19 cellular contexts compared by ENCODE assay signal in the genomic region with DNA sequence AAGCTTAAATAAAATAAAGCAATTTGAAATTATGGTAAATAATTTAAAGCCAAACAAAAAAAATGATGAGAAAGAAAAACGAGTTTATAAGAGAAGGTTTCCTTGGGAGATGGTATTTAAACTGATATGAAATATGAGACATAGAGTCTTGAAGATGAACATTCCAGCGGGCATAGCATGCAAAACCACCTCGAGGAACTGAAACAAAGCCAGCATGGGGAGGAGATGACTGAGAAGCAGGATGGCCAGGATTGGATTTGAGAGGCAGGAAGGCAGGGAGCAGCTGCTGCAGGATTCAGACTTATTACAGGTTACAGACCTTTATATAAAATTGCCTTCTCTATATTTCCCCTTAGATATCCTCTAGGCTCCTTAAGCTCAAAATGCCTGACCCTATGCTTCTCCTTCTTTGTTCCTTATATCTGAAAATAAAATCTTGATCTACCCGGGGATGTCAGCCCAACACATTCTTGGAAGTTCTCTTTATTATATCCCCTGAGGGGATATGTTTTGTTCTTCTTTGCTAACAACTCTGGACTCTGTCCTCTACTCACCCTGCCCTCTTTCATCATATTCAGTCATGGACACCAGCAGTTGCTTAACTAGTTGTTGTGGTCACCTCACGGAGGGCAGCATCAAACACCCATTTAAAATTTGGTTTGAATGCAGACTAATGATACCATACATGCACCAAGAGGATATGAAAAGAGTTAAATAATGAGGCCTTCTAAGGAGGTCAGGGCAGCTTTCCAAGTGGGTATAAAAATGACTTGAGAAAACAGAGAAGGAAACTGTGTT.
A peak's percentile ranks its signal among the peaks of the same experiment; 100 is the strongest.
DNase-seq lines count a peak whose midpoint lies in the region; ATAC-seq, FAIRE-seq and TF ChIP-seq lines count a peak whose summit lies in the region.
"Had no signal": no experiment of that assay in that cellular context is flagged by ENCODE, and none has a peak within 500 bp of the region (broad histone marks: within the 10 kb centered on the region; RNA-seq: fewer than 3 reads in every experiment).

No MANE protein-coding gene starts in this region.

- H3K27ac ChIP-seq in GM23338 (ENCODE audit: low read depth) = no peak overlapping the region
- H3K27ac ChIP-seq in astrocyte (ENCODE audit: low read depth, low read length) = no peak overlapping the region
- peak overlapping the region; percentile 60 for H3K27ac ChIP-seq in neutrophil

- no peak for FAIRE-seq in astrocyte (lab: Jason Lieb, UNC)
- FAIRE-seq: frontal cortex had no signal

- no peak overlapping the region for H3K4me3 Mint-ChIP-seq in GM23338
- H3K4me3 Mint-ChIP-seq in astrocyte (ENCODE audit: unreplicated experiment) = no peak overlapping the region
- H3K4me3 Mint-ChIP-seq: endodermal cell had no signal

- H3K27me3 ChIP-seq in GM23338 (ENCODE audit: insufficient read depth) = no peaks in the 10 kb centered on the region
- H3K27me3 ChIP-seq in astrocyte (ENCODE audit: insufficient read depth, low read length) = no peaks in the 10 kb centered on the region
- H3K27me3 ChIP-seq in neutrophil = no peaks in the 10 kb centered on the region
- H3K27me3 ChIP-seq: BE2C had no signal

- no peaks in the 10 kb centered on the region for H3K79me2 ChIP-seq in GM23338 (replicated peaks; ENCODE audit: insufficient read depth)
- H3K79me2 ChIP-seq in astrocyte (ENCODE audit: insufficient read depth, low read length) = no peaks in the 10 kb centered on the region

- H3K9me3 ChIP-seq in astrocyte (ENCODE audit: insufficient read depth, low read depth, low read length) = no peaks in the 10 kb centered on the region
- H3K9me3 ChIP-seq in neutrophil = no peaks in the 10 kb centered on the region
- H3K9me3 ChIP-seq: BE2C had no signal

- no peaks in the 10 kb centered on the region for H3K4me1 Mint-ChIP-seq in GM23338
- H3K4me1 Mint-ChIP-seq in astrocyte (ENCODE audit: low read depth, unreplicated experiment) = peaks cover 2% of the 10 kb centered on the region
- H3K4me1 Mint-ChIP-seq: endodermal cell had no signal

- no peaks in the 10 kb centered on the region for H3K9me3 Mint-ChIP-seq in GM23338
- no peaks in the 10 kb centered on the region for H3K9me3 Mint-ChIP-seq in astrocyte (ENCODE audit: unreplicated experiment)
- H3K9me3 Mint-ChIP-seq: activated T-helper 2 cell treated with anti-CD3 and anti-CD28 coated beads, Interferon-gamma antibody, Interleukin-2, Interleukin-4, amounts not matched to agents 10 μg/mL and 5 μg/mL and 100 μg/mL, durations not matched to agents 14 hours and 24 hours and 36 hours; endodermal cell had no signal

- no peak for ATAC-seq in GM23338
- ATAC-seq: left colon had no signal

- H3K27ac Mint-ChIP-seq in GM23338 = no peak overlapping the region
- no peak overlapping the region for H3K27ac Mint-ChIP-seq in astrocyte (ENCODE audit: unreplicated experiment)
- H3K27ac Mint-ChIP-seq: activated T-helper 2 cell treated with anti-CD3 and anti-CD28 coated beads, Interferon-gamma antibody, Interleukin-2, Interleukin-4, amounts not matched to agents 10 μg/mL and 5 μg/mL and 100 μg/mL, durations not matched to agents 14 hours and 24 hours and 36 hours; endodermal cell had no signal

- no peak overlapping the region for H3K4me2 ChIP-seq in GM23338
- no peak overlapping the region for H3K4me2 ChIP-seq in astrocyte (ENCODE audit: low read length)

- H3K4me1 ChIP-seq in GM23338 (ENCODE audit: insufficient read depth) (no peaks in the 10 kb centered on the region), astrocyte (ENCODE audit: insufficient read depth, low read length) (no peaks in the 10 kb centered on the region), neutrophil (ENCODE audit: control insufficient read depth in 1 of 2, insufficient read depth in 1 of 2, low read depth in 1 of 2, low read length in 1 of 2) (peaks cover 0 to 15% of the 10 kb centered on the region in 2 experiments)
- H3K4me1 ChIP-seq: BE2C had no signal

- H2AFZ ChIP-seq in GM23338 = 0 out of 2 replicates have a peak overlapping the region, but pooled peaks have one; percentile 30
- no peak overlapping the region for H2AFZ ChIP-seq in astrocyte (ENCODE audit: low read depth, low read length)

- no peaks in the 10 kb centered on the region; the same call in 1 of the 2 replicates for H3K9me2 ChIP-seq in GM23338 (ENCODE audit: insufficient read depth)

- TF ChIP-seq CTCF in GM23338 (conservative IDR thresholded peaks at IDR 0.05; ENCODE audit: low read depth in 2 of 2) = no peak
- TF ChIP-seq CTCF in astrocyte (IDR thresholded peaks at IDR 0.05; ENCODE audit: insufficient read depth, low read depth, low read length) = no peak
- no peak for TF ChIP-seq CTCF in neutrophil (IDR thresholded peaks at IDR 0.05)

- H4K20me1 ChIP-seq in GM23338 (replicated peaks; ENCODE audit: insufficient read depth) (no peaks in the 10 kb centered on the region), astrocyte (ENCODE audit: insufficient read depth, low read length) (no peaks in the 10 kb centered on the region)

- no peak overlapping the region for H3K9ac ChIP-seq in astrocyte (ENCODE audit: low read length)

- no peaks in the 10 kb centered on the region for H3F3A ChIP-seq in GM23338 (replicated peaks; ENCODE audit: low read depth)

- H3K36me3 Mint-ChIP-seq in GM23338 (ENCODE audit: low read depth) (no peaks in the 10 kb centered on the region), astrocyte (ENCODE audit: low read depth, unreplicated experiment) (no peaks in the 10 kb centered on the region)

- H3K4me3 ChIP-seq in GM23338 (no peak overlapping the region), astrocyte (ENCODE audit: insufficient read depth, low read depth, low read length) (no peak overlapping the region), neutrophil (ENCODE audit: low read depth in 1 of 2, low read length in 1 of 2) (no peak overlapping the region)

- DNase-seq in GM23338 (ENCODE audit: low spot score) (no peak), MV-4-11 (lab: John Stamatoyannopoulos, UW) (peak; percentile 28), astrocyte (ENCODE audit: low read depth) (peak; percentile 4), SHP77 (lab: John Stamatoyannopoulos, UW) (no peak), activated gamma-delta T cell treated with Interleukin-2 at 50 U/mL for 16 hours (no peak), amygdala (lab: John Stamatoyannopoulos, UW) (no peak)
- DNase-seq: activated CD4-positive, alpha-beta T cell treated with anti-CD3 and anti-CD28 coated beads for 1 hour; BE2C; endodermal cell; KG1; left colon; NCI-H1417; NCI-H2227 treated with DMSO at 0.1 percent for 48 hours; SIG-M5; stimulated activated CD4-positive, alpha-beta T cell treated with anti-CD3 and anti-CD28 coated beads, Interleukin-2, amount 100 ng/mL, for 48 hours; substantia nigra had no signal

- H3K27me3 Mint-ChIP-seq in GM23338 (ENCODE audit: insufficient read depth, low read depth, poor library complexity) (peaks cover 4% of the 10 kb centered on the region), astrocyte (ENCODE audit: low read depth, unreplicated experiment) (no peaks in the 10 kb centered on the region)

- H3K36me3 ChIP-seq in GM23338 (ENCODE audit: insufficient read depth) (no peaks in the 10 kb centered on the region), astrocyte (ENCODE audit: insufficient read depth, low read length) (no peaks in the 10 kb centered on the region), neutrophil (no peaks in the 10 kb centered on the region)
- H3K36me3 ChIP-seq: BE2C had no signal

TF ChIP-seq in GM23338, 12 proteins besides CTCF, POLR2A, EP300 and RAD21 (continues in another document):
- TF ChIP-seq NANOG (IDR thresholded peaks at IDR 0.05; ENCODE audit: borderline replicate concordance) (no peak), POLR2AphosphoS5 (IDR thresholded peaks at IDR 0.05; ENCODE audit: low read depth) (no peak)

Comparison
In these comparisons a context has a peak if more than half of its experiments do, and no peak if none do; other contexts are left out.
1. DNase-seq: peak in MV-4-11 (single experiment) and astrocyte (single experiment); none in GM23338 (single experiment), SHP77 (0 of 2), activated gamma-delta T cell treated with Interleukin-2 at 50 U/mL for 16 hours (single experiment) and amygdala (0 of 56).